ENCODE assay signal across 27 cellular contexts in genomic region chrX:43405191-43405590, GRCh38.
"Had no signal": no experiment of that assay in that cellular context is flagged by ENCODE, and none has a peak within 500 bp of the region (broad histone marks: within the 10 kb centered on the region; RNA-seq: fewer than 3 reads in every experiment).

No MANE protein-coding gene starts in this region.

- H3K36me3 ChIP-seq: colonic mucosa, sigmoid colon, suprapubic skin, transverse colon, upper lobe of right lung, uterus had no signal

- H3K36me3 Mint-ChIP-seq: mesothelial cell of epicardium; stimulated activated naive B cell treated with anti-CD40 and anti-IgM and Interleukin-4, amounts not matched to agents 10 μg/mL and 1 μg/mL and 100 μg/mL, for 72 hours had no signal

- H3K27me3 ChIP-seq: colonic mucosa, sigmoid colon, suprapubic skin, transverse colon, upper lobe of right lung, uterus had no signal

- H3K9me3 ChIP-seq: colonic mucosa, psoas muscle, sigmoid colon, suprapubic skin, transverse colon, upper lobe of right lung, uterus had no signal

- H3K4me3 Mint-ChIP-seq: dendritic cell treated with granulocyte-macrophage colony-stimulating factor and Interleukin-4, amounts not matched to agents 40 ng/mL and 50 ng/mL, for 4 days; endodermal cell; mesothelial cell of epicardium; naive thymus-derived CD8-positive, alpha-beta T cell; nephron progenitor cell; stimulated activated naive B cell treated with anti-CD40 and anti-IgM and Interleukin-4, amounts not matched to agents 10 μg/mL and 1 μg/mL and 100 μg/mL, for 72 hours; stimulated activated naive CD8-positive, alpha-beta T cell treated with anti-CD3 and anti-CD28 coated beads, Interleukin-15, Interleukin-2, amounts not matched to agents 100 ng/mL and 50 ng/mL, for 24 hours had no signal

- H3K4me1 ChIP-seq: colonic mucosa, psoas muscle, sigmoid colon, suprapubic skin, transverse colon, upper lobe of right lung, uterus had no signal

- H3K27ac Mint-ChIP-seq: dendritic cell treated with granulocyte-macrophage colony-stimulating factor and Interleukin-4, amounts not matched to agents 40 ng/mL and 50 ng/mL, for 4 days; endodermal cell; mesothelial cell of epicardium; naive thymus-derived CD8-positive, alpha-beta T cell; nephron progenitor cell; stimulated activated naive B cell treated with anti-CD40 and anti-IgM and Interleukin-4, amounts not matched to agents 10 μg/mL and 1 μg/mL and 100 μg/mL, for 72 hours; stimulated activated naive CD8-positive, alpha-beta T cell treated with anti-CD3 and anti-CD28 coated beads, Interleukin-15, Interleukin-2, amounts not matched to agents 100 ng/mL and 50 ng/mL, for 24 hours had no signal

- H3K9me3 Mint-ChIP-seq: dendritic cell treated with granulocyte-macrophage colony-stimulating factor and Interleukin-4, amounts not matched to agents 40 ng/mL and 50 ng/mL, for 4 days; nephron progenitor cell; stimulated activated naive B cell treated with anti-CD40 and anti-IgM and Interleukin-4, amounts not matched to agents 10 μg/mL and 1 μg/mL and 100 μg/mL, for 72 hours had no signal

- H3K4me1 Mint-ChIP-seq: endodermal cell, mesothelial cell of epicardium, nephron progenitor cell had no signal

- H3K27ac ChIP-seq: colonic mucosa, epithelial cell of prostate, psoas muscle, sigmoid colon, skin epidermis, suprapubic skin, transverse colon, upper lobe of right lung, uterus had no signal

- H3K4me3 ChIP-seq: colonic mucosa, lung, psoas muscle, sigmoid colon, skin epidermis, suprapubic skin, transverse colon, upper lobe of right lung, uterus had no signal

- H3K27me3 Mint-ChIP-seq: dendritic cell treated with granulocyte-macrophage colony-stimulating factor and Interleukin-4, amounts not matched to agents 40 ng/mL and 50 ng/mL, for 4 days; naive thymus-derived CD8-positive, alpha-beta T cell; stimulated activated naive B cell treated with anti-CD40 and anti-IgM and Interleukin-4, amounts not matched to agents 10 μg/mL and 1 μg/mL and 100 μg/mL, for 72 hours; stimulated activated naive CD8-positive, alpha-beta T cell treated with anti-CD3 and anti-CD28 coated beads, Interleukin-15, Interleukin-2, amounts not matched to agents 100 ng/mL and 50 ng/mL, for 24 hours had no signal

- ATAC-seq: esophagus mucosa; left lobe of liver; naive thymus-derived CD8-positive, alpha-beta T cell; psoas muscle; right cardiac atrium; stimulated activated naive B cell treated with anti-CD40 and anti-IgM and Interleukin-4, amounts not matched to agents 10 μg/mL and 1 μg/mL and 100 μg/mL, for 72 hours; upper lobe of right lung had no signal

- DNase-seq: colonic mucosa; effector CD8-positive, alpha-beta T cell; endodermal cell; kidney; mesenchymal stem cell; naive thymus-derived CD8-positive, alpha-beta T cell; nephron progenitor cell; nucleus accumbens; posterior cingulate gyrus; psoas muscle; right cardiac atrium; sigmoid colon; stimulated activated CD4-positive, alpha-beta T cell treated with anti-CD3 and anti-CD28 coated beads, Interleukin-15, amount 100 ng/mL, for 24 hours; stimulated activated CD4-positive, alpha-beta T cell treated with anti-CD3 and anti-CD28 coated beads, Interleukin-2, amount 100 ng/mL, for 48 hours; stimulated activated naive B cell treated with anti-CD40 and anti-IgM and Interleukin-4, amounts not matched to agents 10 μg/mL and 1 μg/mL and 100 μg/mL, for 72 hours; transverse colon; upper lobe of right lung; uterus had no signal
